Comparison of ENCODE assay signal across 10 cellular contexts in genomic region chr14:102893452-102893851, GRCh38. TPM values are rescaled to one million over a fixed set of nuclear protein-coding genes. Genes with fewer than 3 reads are reported as not detected.
DNase-seq lines count a peak whose midpoint lies in the region; ATAC-seq and TF ChIP-seq lines count a peak whose summit lies in the region.
"Had no signal": no experiment of that assay in that cellular context is flagged by ENCODE, and none has a peak within 500 bp of the region (broad histone marks: within the 10 kb centered on the region; RNA-seq: fewer than 3 reads in every experiment).

No MANE protein-coding gene starts in this region.

- no peaks in the 10 kb centered on the region for H3K9me3 ChIP-seq in right cardiac atrium (ENCODE audit: control insufficient read depth, low read length)
- no peaks in the 10 kb centered on the region for H3K9me3 ChIP-seq in gastrocnemius medialis
- H3K9me3 ChIP-seq in ovary: no peaks in the 10 kb centered on the region

- H3K27ac ChIP-seq in right cardiac atrium (ENCODE audit: low read length) (no peak overlapping the region), gastrocnemius medialis (no peak overlapping the region), ovary (no peak overlapping the region)

- no peak for TF ChIP-seq EP300 in ovary (IDR thresholded peaks at IDR 0.05)

- DNase-seq in ELF-1 (ENCODE audit: low read depth, low spot score): peak; percentile 41
- DNase-seq in astrocyte of the hippocampus (ENCODE audit: low read depth, low spot score): peak; percentile 53
- no peak for DNase-seq in right cardiac atrium
- peak; percentile 29 to 49 for DNase-seq in gastrocnemius medialis
- DNase-seq in CD1c-positive myeloid dendritic cell (ENCODE audit: extremely low spot score): no peak
- no peak for DNase-seq in ovary
- no peak for DNase-seq in RPMI8226
- DNase-seq in HT-29 (ENCODE audit: low spot score): no peak
- DNase-seq: DMS79 treated with DMSO at 0.1 percent for 48 hours, NCI-H345 had no signal

- no peak for TF ChIP-seq CTCF in gastrocnemius medialis (IDR thresholded peaks at IDR 0.05 in 4 of 5, conservative IDR thresholded peaks at IDR 0.05 in 1 of 5)
- TF ChIP-seq CTCF in ovary (IDR thresholded peaks at IDR 0.05): no peak

- H3K4me3 ChIP-seq in right cardiac atrium (ENCODE audit: low read length) (no peak overlapping the region), gastrocnemius medialis (no peak overlapping the region), ovary (no peak overlapping the region)

- ATAC-seq in right cardiac atrium (peak; percentile 69 to 89), gastrocnemius medialis (peak; percentile 56 to 73)

- H3K4me1 ChIP-seq in right cardiac atrium (ENCODE audit: control insufficient read depth, insufficient read depth, low read length) (peaks cover 3% of the 10 kb centered on the region), gastrocnemius medialis (no peaks in the 10 kb centered on the region), ovary (ENCODE audit: insufficient read depth) (no peaks in the 10 kb centered on the region)

- H3K27me3 ChIP-seq in right cardiac atrium (ENCODE audit: control insufficient read depth, insufficient read depth) (no peaks in the 10 kb centered on the region), gastrocnemius medialis (no peaks in the 10 kb centered on the region), ovary (no peaks in the 10 kb centered on the region)

- in situ Hi-C loops in gastrocnemius medialis (cut with MboI; ENCODE audit: low sequenced_read_pairs in 4 of 4): no loop called here

- TF ChIP-seq POLR2A in gastrocnemius medialis (IDR thresholded peaks at IDR 0.05) (no peak), ovary (IDR thresholded peaks at IDR 0.05) (no peak)

- intact Hi-C loops in right cardiac atrium (cut with DNase I): no loop called here
- intact Hi-C loops in gastrocnemius medialis (cut with DNase I; ENCODE audit: low total_unique reads): no loop called here
- intact Hi-C loops in ovary (cut with DNase I): no loop called here

- H3K36me3 ChIP-seq in gastrocnemius medialis (peaks cover 0 to 14% of the 10 kb centered on the region in 2 donors), ovary (no peaks in the 10 kb centered on the region)

- WGBS in right cardiac atrium: 43% methylated on average over 9 of the region's 9 CpGs
- WGBS in ovary, 3 donors: 33 to 45% (median 33%) methylated on average over 9 of the region's 9 CpGs

RNA-seq across cellular contexts. Expression of gene AMN, which starts 29.0 kb away (rescaled TPM):
- total RNA-seq in right cardiac atrium: under 1 TPM in 2 of 4 donors, not detected in 2; 0.37 to 0.58 TPM
- polyA plus RNA-seq in right cardiac atrium: 0.48 TPM
- 1 to 10 TPM in 1 of 4 donors, under 1 TPM in 1, not detected in 2; 0.42 to 4.3 TPM for total RNA-seq in gastrocnemius medialis
- total RNA-seq in ovary: 1 to 10 TPM in 3 of 7 donors, under 1 TPM in 4; 0.10 to 4.6 (median 0.71) TPM
- under 1 TPM in 1 of 2 donors, not detected in 1; 0.47 TPM for polyA plus RNA-seq in ovary
- total RNA-seq in HT-29 (2014; rRNA removed; shearing (Covaris generic)): 2.5 and 9.2 TPM in 2 replicates

Comparison
In these comparisons a context has a peak if more than half of its experiments do, and no peak if none do; other contexts are left out.
1. DNase-seq: peak in ELF-1 (single experiment), astrocyte of the hippocampus (single experiment) and gastrocnemius medialis (2 of 2); none in right cardiac atrium (0 of 3), CD1c-positive myeloid dendritic cell (single experiment), ovary (0 of 5), RPMI8226 (single experiment) and HT-29 (single experiment).